In genomic region chr1:97051823-97052222, GRCh38 we compare ENCODE assay signal across 32 cellular contexts.
"Had no signal": no experiment of that assay in that cellular context is flagged by ENCODE, and none has a peak within 500 bp of the region (broad histone marks: within the 10 kb centered on the region; RNA-seq: fewer than 3 reads in every experiment).

No MANE protein-coding gene starts in this region.

- H3K27me3 ChIP-seq: adrenal gland, ascending aorta, body of pancreas, brain microvascular endothelial cell, breast epithelium, cardiac muscle cell had no signal

- FAIRE-seq: bronchial epithelial cell, colon had no signal

- H3K27ac ChIP-seq: adrenal gland, ascending aorta, body of pancreas, brain microvascular endothelial cell, breast epithelium, cardiac muscle cell had no signal

- H3K36me3 ChIP-seq: adrenal gland, ascending aorta, brain microvascular endothelial cell, breast epithelium, cardiac muscle cell had no signal

- H3K4me3 ChIP-seq: adrenal gland, ascending aorta, body of pancreas, breast epithelium, cardiac muscle cell had no signal

- ATAC-seq: activated naive CD4-positive, alpha-beta T cell treated with anti-CD3 and anti-CD28 coated beads, Interleukin-2, amount 50 U/mL, for 72 hours; activated naive CD8-positive, alpha-beta T cell treated with anti-CD3 and anti-CD28 coated beads, Interleukin-2, amount 50 U/mL, for 24 hours; activated T-cell treated with anti-CD3 and anti-CD28 coated beads, Interleukin-2, amount 50 U/mL, for 4 hours; activated T-cell treated with anti-CD3 and anti-CD28 coated beads, Interleukin-2, amount 50 U/mL, for 72 hours; activated T-helper 17 cell treated with anti-CD3 and anti-CD28 coated beads, Interleukin-2, amount 50 U/mL, for 72 hours; body of pancreas had no signal

- DNase-seq: activated effector memory CD4-positive, alpha-beta T cell treated with anti-CD3 and anti-CD28 coated beads, Interleukin-2, amount 50 U/mL, for 16 hours; activated effector memory CD4-positive, alpha-beta T cell treated with Interleukin-2 at 50 U/mL for 16 hours; activated gamma-delta T cell; activated gamma-delta T cell treated with Interleukin-2 at 50 U/mL for 16 hours; activated naive CD4-positive, alpha-beta T cell; activated naive CD4-positive, alpha-beta T cell treated with anti-CD3 and anti-CD28 coated beads for 36 hours; activated naive CD4-positive, alpha-beta T cell treated with anti-CD3 and anti-CD28 coated beads, Interleukin-2, amount 10 ng/mL, durations not matched to agents 7 days and 5 days; activated naive CD4-positive, alpha-beta T cell treated with anti-CD3 and anti-CD28 coated beads, Interleukin-2, amount 50 U/mL, for 16 hours; activated naive CD4-positive, alpha-beta T cell treated with Interleukin-2 at 50 U/mL for 16 hours; activated naive CD8-positive, alpha-beta T cell treated with anti-CD3 and anti-CD28 coated beads for 36 hours; activated naive CD8-positive, alpha-beta T cell treated with anti-CD3 and anti-CD28 coated beads, Interleukin-2, amount 10 ng/mL, durations not matched to agents 7 days and 5 days; activated naive CD8-positive, alpha-beta T cell treated with anti-CD3 and anti-CD28 coated beads, Interleukin-2, amount 50 U/mL, for 24 hours; activated T-cell treated with anti-CD3 and anti-CD28 coated beads, Interleukin-2, amount 50 U/mL, for 4 hours; activated T-cell treated with anti-CD3 and anti-CD28 coated beads, Interleukin-2, amount 50 U/mL, for 48 hours; activated T-cell treated with anti-CD3 and anti-CD28 coated beads, Interleukin-2, amount 50 U/mL, for 72 hours; adrenal gland; amniotic stem cell; amygdala; anterior cingulate cortex; aorta; body of pancreas; brain microvascular endothelial cell; caudate nucleus; central memory CD4-positive, alpha-beta T cell; cerebellar nuclear complex had no signal

- H3K4me1 ChIP-seq: adrenal gland, ascending aorta, body of pancreas, breast epithelium had no signal

- H3K9me3 ChIP-seq: ascending aorta had no signal
